14 cellular contexts compared by ENCODE assay signal in the genomic region with DNA sequence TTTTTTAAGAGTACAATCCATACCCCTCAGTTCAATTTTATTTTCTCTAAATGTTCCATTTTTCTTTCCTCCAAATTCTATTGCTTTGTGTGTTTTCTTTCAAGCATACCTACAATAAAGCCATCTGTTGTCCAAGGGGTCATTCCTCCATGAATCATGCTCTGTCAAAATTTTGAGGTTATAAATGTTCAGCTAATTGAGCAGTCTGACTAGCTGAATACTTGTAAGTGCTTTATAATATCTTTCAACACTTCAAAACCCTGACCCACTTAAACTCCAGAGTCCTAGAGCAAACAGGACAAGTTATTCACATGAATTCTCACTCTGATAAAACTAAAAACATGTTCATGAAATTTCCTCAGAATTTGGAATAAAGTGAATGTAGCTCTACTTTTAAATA. TPM values are rescaled to one million over a fixed set of nuclear protein-coding genes. Genes with fewer than 3 reads are reported as not detected.
DNase-seq lines count a peak whose midpoint lies in the region; ATAC-seq, FAIRE-seq and TF ChIP-seq lines count a peak whose summit lies in the region.
"Had no signal": no experiment of that assay in that cellular context is flagged by ENCODE, and none has a peak within 500 bp of the region (broad histone marks: within the 10 kb centered on the region; RNA-seq: fewer than 3 reads in every experiment).

No MANE protein-coding gene starts in this region.

- intact Hi-C loops in pancreas (cut with DNase I): no loop called here

- H3K4me3 ChIP-seq in SJCRH30 (peak overlapping the region; percentile 27), osteoblast (ENCODE audit: insufficient read depth, low read length) (no peak overlapping the region), pancreas (no peak overlapping the region)
- H3K4me3 ChIP-seq: BLaER1 treated with 17β-estradiol and CSF1 and Interleukin-3, amounts not matched to agents 10 nM and 100 nM; GM23248 had no signal

- H3K36me3 ChIP-seq in SJCRH30 (no peaks in the 10 kb centered on the region), osteoblast (ENCODE audit: insufficient read depth, low read length) (no peaks in the 10 kb centered on the region), pancreas (no peaks in the 10 kb centered on the region)
- H3K36me3 ChIP-seq: BLaER1 treated with 17β-estradiol and CSF1 and Interleukin-3, amounts not matched to agents 10 nM and 100 nM had no signal

- H4K20me1 ChIP-seq in osteoblast (ENCODE audit: insufficient read depth, low read length): no peaks in the 10 kb centered on the region
- H4K20me1 ChIP-seq: BLaER1 treated with 17β-estradiol and CSF1 and Interleukin-3, amounts not matched to agents 10 nM and 100 nM had no signal

- H3K27me3 ChIP-seq in SJCRH30 (no peaks in the 10 kb centered on the region), osteoblast (ENCODE audit: insufficient read depth, low read length) (no peaks in the 10 kb centered on the region), pancreas (no peaks in the 10 kb centered on the region)
- H3K27me3 ChIP-seq: BLaER1 treated with 17β-estradiol and CSF1 and Interleukin-3, amounts not matched to agents 10 nM and 100 nM had no signal

- peak overlapping the region; percentile 32 for H3K27ac Mint-ChIP-seq in activated T-cell treated with anti-CD3 and anti-CD28 coated beads, Interleukin-2, amount 50 U/mL, for 72 hours
- H3K27ac Mint-ChIP-seq: CD4-positive, CD25-positive, alpha-beta regulatory T cell had no signal

- H3K4me3 Mint-ChIP-seq in activated T-cell treated with anti-CD3 and anti-CD28 coated beads, Interleukin-2, amount 50 U/mL, for 72 hours: no peak overlapping the region
- H3K4me3 Mint-ChIP-seq: CD4-positive, CD25-positive, alpha-beta regulatory T cell had no signal

- H3K4me1 ChIP-seq in SJCRH30 (peaks cover 25% of the 10 kb centered on the region), osteoblast (ENCODE audit: insufficient read depth, low read length) (peaks cover 8% of the 10 kb centered on the region), pancreas (no peaks in the 10 kb centered on the region)
- H3K4me1 ChIP-seq: BLaER1 treated with 17β-estradiol and CSF1 and Interleukin-3, amounts not matched to agents 10 nM and 100 nM had no signal

- H3K9me3 Mint-ChIP-seq in activated T-cell treated with anti-CD3 and anti-CD28 coated beads, Interleukin-2, amount 50 U/mL, for 72 hours: peaks cover 2 to 5% of the 10 kb centered on the region in 2 donors

- H3K27ac ChIP-seq in SJCRH30 (peak overlapping the region; percentile 50), osteoblast (ENCODE audit: low read depth, low read length) (no peak overlapping the region), pancreas (no peak overlapping the region)
- H3K27ac ChIP-seq: BLaER1 treated with 17β-estradiol and CSF1 and Interleukin-3, amounts not matched to agents 10 nM and 100 nM; GM23248 had no signal

- no peaks in the 10 kb centered on the region for H3K9me3 ChIP-seq in SJCRH30 (replicated peaks)
- H3K9me3 ChIP-seq in osteoblast (ENCODE audit: low read depth, low read length): no peaks in the 10 kb centered on the region
- no peaks in the 10 kb centered on the region for H3K9me3 ChIP-seq in pancreas

- no peak for ATAC-seq in activated T-cell treated with anti-CD3 and anti-CD28 coated beads, Interleukin-2, amount 50 U/mL, for 72 hours (replicated peaks in 1 of 2)
- ATAC-seq in pancreas: no peak
- ATAC-seq: HCT116 had no signal

- no peak overlapping the region for H2AFZ ChIP-seq in osteoblast (ENCODE audit: low read length)
- H2AFZ ChIP-seq: GM23248 had no signal

- H3K4me2 ChIP-seq in osteoblast (ENCODE audit: insufficient read depth, low read length): peak overlapping the region; percentile 47
- H3K4me2 ChIP-seq: BLaER1 treated with 17β-estradiol and CSF1 and Interleukin-3, amounts not matched to agents 10 nM and 100 nM had no signal

- TF ChIP-seq CTCF in osteoblast (IDR thresholded peaks at IDR 0.05; ENCODE audit: extremely low read depth, low read depth, low read length): no peak
- no peak for TF ChIP-seq CTCF in pancreas (IDR thresholded peaks at IDR 0.05)

- DNase-seq in activated T-cell treated with anti-CD3 and anti-CD28 coated beads, Interleukin-2, amount 50 U/mL, for 72 hours: no peak
- DNase-seq in activated T-cell treated with anti-CD3 and anti-CD28 coated beads for 4 hours (no peak), SJCRH30 (no peak), osteoblast (ENCODE audit: insufficient read length, low spot score, missing footprints) (no peak), pancreas (no peak), DMS153 (lab: John Stamatoyannopoulos, UW) (no peak), NCI-H1092 (lab: John Stamatoyannopoulos, UW) (no peak)
- DNase-seq: ACHN; CD4-positive, CD25-positive, alpha-beta regulatory T cell; GM23248 had no signal

- FAIRE-seq in pancreas (lab: Jason Lieb, UNC): no peak
- FAIRE-seq: H54 had no signal

- peaks cover 8% of the 10 kb centered on the region for H3K27me3 Mint-ChIP-seq in activated T-cell treated with anti-CD3 and anti-CD28 coated beads, Interleukin-2, amount 50 U/mL, for 72 hours (ENCODE audit: low read depth)
- H3K27me3 Mint-ChIP-seq: CD4-positive, CD25-positive, alpha-beta regulatory T cell had no signal

- H3K4me1 Mint-ChIP-seq in activated T-cell treated with anti-CD3 and anti-CD28 coated beads, Interleukin-2, amount 50 U/mL, for 72 hours (ENCODE audit: low read depth): no peaks in the 10 kb centered on the region
- H3K4me1 Mint-ChIP-seq: CD4-positive, CD25-positive, alpha-beta regulatory T cell had no signal

- H3K79me2 ChIP-seq in osteoblast (ENCODE audit: insufficient read depth, low read length): no peaks in the 10 kb centered on the region

- H3K36me3 Mint-ChIP-seq in activated T-cell treated with anti-CD3 and anti-CD28 coated beads, Interleukin-2, amount 50 U/mL, for 72 hours (ENCODE audit: insufficient read depth in 2 of 2): no peaks in the 10 kb centered on the region
- H3K36me3 Mint-ChIP-seq: CD4-positive, CD25-positive, alpha-beta regulatory T cell had no signal

RNA-seq across cellular contexts. Expression of gene EYA4, which starts 33.4 kb away (rescaled TPM):
- not detected for total RNA-seq in activated T-cell treated with anti-CD3 and anti-CD28 coated beads, Interleukin-2, amount 50 U/mL, for 72 hours
- 36.8 and 44.5 TPM in 2 replicates for total RNA-seq in SJCRH30 (2014; rRNA removed; shearing (Covaris generic))
- total RNA-seq in osteoblast (35.5 and 35.9 TPM in 2 replicates), pancreas (1 to 10 TPM in 1 of 6 donors, under 1 TPM in 5; 0.08 to 1.3 (median 0.17) TPM)
- under 1 TPM; 0.19 to 0.21 TPM for polyA plus RNA-seq in pancreas
- total RNA-seq: A172; CD4-positive, CD25-positive, alpha-beta regulatory T cell; GM23248 had no signal
- polyA plus RNA-seq: CD4-positive, CD25-positive, alpha-beta regulatory T cell; GM23248 had no signal

Comparison
In these comparisons a context has a peak if more than half of its experiments do, and no peak if none do; other contexts are left out.
1. RNA of gene EYA4, which starts 33.4 kb away (total RNA-seq): 36.8 to 44.5 TPM in SJCRH30 and 35.5 to 35.9 TPM in osteoblast; not detected in activated T-cell treated with anti-CD3 and anti-CD28 coated beads, Interleukin-2, amount 50 U/mL, for 72 hours and 0.08 to 1.3 TPM in pancreas; every median in the first group is over 10 times any median in the second.